Comparison of ENCODE assay signal across 16 cellular contexts in genomic region chr5:76870046-76870445, GRCh38. TPM values are rescaled to one million over a fixed set of nuclear protein-coding genes. Genes with fewer than 3 reads are reported as not detected.
"Had no signal": no experiment of that assay in that cellular context is flagged by ENCODE, and none has a peak within 500 bp of the region (broad histone marks: within the 10 kb centered on the region; RNA-seq: fewer than 3 reads in every experiment).

No MANE protein-coding gene starts in this region.

- H3K27ac ChIP-seq: coronary artery, lower lobe of right lung, neutrophil, tibial artery, vagina, WERI-Rb-1 had no signal

- DNase-seq: activated CD4-positive, alpha-beta T cell treated with anti-CD3 and anti-CD28 coated beads, Interleukin-2, amount 10 ng/mL, durations not matched to agents 24 days and 14 days; activated naive CD4-positive, alpha-beta T cell; central memory CD4-positive, alpha-beta T cell; effector memory CD8-positive, alpha-beta T cell; erythroblast; immature natural killer cell; left cardiac atrium; lower lobe of right lung; naive B cell; right cardiac atrium; tibial artery; WERI-Rb-1 had no signal

- H3K9me3 ChIP-seq: lower lobe of right lung, neutrophil, tibial artery, vagina had no signal

- ATAC-seq: effector memory CD8-positive, alpha-beta T cell; left cardiac atrium; lower lobe of right lung; right cardiac atrium; stimulated activated effector memory CD8-positive, alpha-beta T cell treated with anti-CD3 and anti-CD28 coated beads, Interleukin-12 subunit alpha, Interleukin-12 subunit beta, amount 100 ng/mL, for 72 hours had no signal

- H3K4me3 ChIP-seq: coronary artery, lower lobe of right lung, tibial artery, vagina had no signal

- H3K36me3 ChIP-seq: lower lobe of right lung, neutrophil, tibial artery, vagina, WERI-Rb-1 had no signal

- H3K27me3 ChIP-seq: neutrophil, tibial artery, vagina had no signal

- H3K4me1 ChIP-seq: lower lobe of right lung, tibial artery, vagina had no signal

RNA-seq across cellular contexts. Expression of gene S100Z, which starts 20.2 kb away (rescaled TPM):
- polyA plus RNA-seq: right cardiac atrium had no signal
